ENCODE assay signal across 24 cellular contexts in the genomic region with DNA sequence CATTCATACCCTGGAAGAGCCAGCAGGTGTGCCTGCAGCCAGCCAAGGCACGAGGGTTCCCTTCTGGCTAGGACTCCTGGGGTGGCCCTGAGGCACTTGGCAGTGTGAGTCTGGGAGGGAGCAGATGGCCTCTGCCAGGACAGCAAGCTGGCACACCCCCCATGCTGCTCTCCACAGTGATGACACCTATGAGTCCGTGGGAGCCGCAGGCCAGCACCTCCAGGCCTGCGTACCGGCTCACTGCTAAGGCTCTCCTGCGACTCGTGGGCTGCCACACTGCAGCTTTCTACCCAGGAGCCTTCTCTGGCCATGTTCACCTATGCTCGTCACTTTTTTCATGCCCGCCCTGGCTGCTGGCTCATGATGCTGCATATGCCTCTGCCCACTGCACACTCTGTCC.
DNase-seq lines count a peak whose midpoint lies in the region; ATAC-seq, FAIRE-seq and TF ChIP-seq lines count a peak whose summit lies in the region.
"Had no signal": no experiment of that assay in that cellular context is flagged by ENCODE, and none has a peak within 500 bp of the region (broad histone marks: within the 10 kb centered on the region; RNA-seq: fewer than 3 reads in every experiment).

No MANE protein-coding gene starts in this region.

- TF ChIP-seq CTCF in astrocyte (IDR thresholded peaks at IDR 0.05; ENCODE audit: insufficient read depth, low read depth, low read length) (no peak), tibial artery (IDR thresholded peaks at IDR 0.05) (no peak)

- H4K20me1 ChIP-seq in astrocyte (ENCODE audit: insufficient read depth, low read length), result peaks cover 28% of the 10 kb centered on the region

- H3K4me2 ChIP-seq in astrocyte (ENCODE audit: low read length), result no peak overlapping the region
- H3K4me2 ChIP-seq: smooth muscle cell had no signal

- intact Hi-C loops in left ventricle myocardium superior (cut with micrococcal nuclease) (no loop called here), tibial artery (cut with DNase I; ENCODE audit: low total_unique reads) (loop anchor here (10.0 kb wide), 1 partner anchor 49 kb away; no protein-coding TSS in a partner anchor)

- H3K27ac Mint-ChIP-seq in astrocyte (ENCODE audit: unreplicated experiment), result peak overlapping the region; percentile 6
- H3K27ac Mint-ChIP-seq: activated naive CD4-positive, alpha-beta T cell treated with anti-CD3 and anti-CD28 coated beads for 36 hours; B cell; HFFc6; stimulated activated naive CD8-positive, alpha-beta T cell treated with anti-CD3 and anti-CD28 coated beads, Interleukin-15, amount 100 ng/mL, for 72 hours had no signal

- H3K27me3 Mint-ChIP-seq in astrocyte (ENCODE audit: low read depth, unreplicated experiment), result no peaks in the 10 kb centered on the region
- H3K27me3 Mint-ChIP-seq: B cell; stimulated activated naive CD8-positive, alpha-beta T cell treated with anti-CD3 and anti-CD28 coated beads, Interleukin-15, amount 100 ng/mL, for 72 hours had no signal

- no peaks in the 10 kb centered on the region for H3K9me3 ChIP-seq in astrocyte (ENCODE audit: insufficient read depth, low read depth, low read length)
- no peaks in the 10 kb centered on the region for H3K9me3 ChIP-seq in tibial artery
- H3K9me3 ChIP-seq: mucosa of descending colon, prostate gland, uterus had no signal

- no peak overlapping the region for H3K9ac ChIP-seq in astrocyte (ENCODE audit: low read length)

- H2AFZ ChIP-seq in astrocyte (ENCODE audit: low read depth, low read length), result no peak overlapping the region

- DNase-seq in NCI-H146 (lab: John Stamatoyannopoulos, UW) (peak; percentile 46), NCI-H146 treated with DMSO at 0.1 percent for 48 hours (lab: John Stamatoyannopoulos, UW; ENCODE audit: unreplicated experiment) (no peak), astrocyte (ENCODE audit: low read depth) (no peak), left ventricle myocardium superior (peak; percentile 30), tibial artery (no peak), cerebellar nuclear complex (lab: John Stamatoyannopoulos, UW) (no peak)
- no peak for DNase-seq in central memory CD4-positive, alpha-beta T cell
- DNase-seq: activated CD4-positive, CD25-positive, alpha-beta regulatory T cell; activated naive CD4-positive, alpha-beta T cell treated with anti-CD3 and anti-CD28 coated beads for 36 hours; activated T-cell treated with anti-CD3 and anti-CD28 coated beads, Interleukin-2, amount 50 U/mL, for 4 hours; HFFc6; mucosa of descending colon; NCI-H1436 treated with DMSO at 0.1 percent for 48 hours; NCI-H226; stimulated activated CD4-positive, alpha-beta T cell treated with anti-CD3 and anti-CD28 coated beads, Interleukin-4, amount 100 ng/mL, for 1 hour; stimulated activated naive CD8-positive, alpha-beta T cell treated with anti-CD3 and anti-CD28 coated beads, Interleukin-15, amount 100 ng/mL, for 72 hours; T-helper 9 cell; uterus had no signal

- H3K27me3 ChIP-seq in astrocyte (ENCODE audit: insufficient read depth, low read length) (no peaks in the 10 kb centered on the region), tibial artery (no peaks in the 10 kb centered on the region)
- H3K27me3 ChIP-seq: uterus had no signal

- H3K36me3 ChIP-seq in astrocyte (ENCODE audit: insufficient read depth, low read length) (peaks cover 64% of the 10 kb centered on the region), tibial artery (peaks cover 79 to 82% (median 81%) of the 10 kb centered on the region in 3 donors)
- H3K36me3 ChIP-seq: uterus had no signal

- H3K36me3 Mint-ChIP-seq in astrocyte (ENCODE audit: low read depth, unreplicated experiment), result peaks cover 30% of the 10 kb centered on the region

- H3K4me3 Mint-ChIP-seq in astrocyte (ENCODE audit: unreplicated experiment), result no peak overlapping the region
- H3K4me3 Mint-ChIP-seq: activated naive CD4-positive, alpha-beta T cell treated with anti-CD3 and anti-CD28 coated beads for 36 hours; activated T-cell treated with anti-CD3 and anti-CD28 coated beads, Interleukin-2, amount 50 U/mL, for 4 hours; B cell; HFFc6; stimulated activated naive CD8-positive, alpha-beta T cell treated with anti-CD3 and anti-CD28 coated beads, Interleukin-15, amount 100 ng/mL, for 72 hours had no signal

- H3K27ac ChIP-seq in astrocyte (ENCODE audit: low read depth, low read length), result no peak overlapping the region
- peak overlapping the region; percentile 46 to 47 for H3K27ac ChIP-seq in tibial artery
- H3K27ac ChIP-seq: prostate gland, SK-N-MC, uterus had no signal

- H3K4me1 Mint-ChIP-seq in astrocyte (ENCODE audit: low read depth, unreplicated experiment), result peaks cover 4% of the 10 kb centered on the region
- H3K4me1 Mint-ChIP-seq: B cell; stimulated activated naive CD8-positive, alpha-beta T cell treated with anti-CD3 and anti-CD28 coated beads, Interleukin-15, amount 100 ng/mL, for 72 hours had no signal

- H3K9me3 Mint-ChIP-seq in astrocyte (ENCODE audit: unreplicated experiment), result peaks cover 2% of the 10 kb centered on the region
- H3K9me3 Mint-ChIP-seq: activated naive CD4-positive, alpha-beta T cell treated with anti-CD3 and anti-CD28 coated beads for 36 hours; activated T-cell treated with anti-CD3 and anti-CD28 coated beads, Interleukin-2, amount 50 U/mL, for 4 hours; HFFc6; stimulated activated naive CD8-positive, alpha-beta T cell treated with anti-CD3 and anti-CD28 coated beads, Interleukin-15, amount 100 ng/mL, for 72 hours had no signal

- H3K4me1 ChIP-seq in astrocyte (ENCODE audit: insufficient read depth, low read length) (no peaks in the 10 kb centered on the region), tibial artery (peaks cover 0 to 21% (median 6%) of the 10 kb centered on the region in 4 donors)
- H3K4me1 ChIP-seq: prostate gland, uterus had no signal

- peak; percentile 41 for ATAC-seq in left ventricle myocardium superior
- ATAC-seq in GM19035 (IDR thresholded peaks at IDR 0.05; ENCODE audit: unreplicated experiment), result no peak
- ATAC-seq: activated T-cell treated with anti-CD3 and anti-CD28 coated beads, Interleukin-2, amount 50 U/mL, for 4 hours; mucosa of descending colon; stimulated activated naive CD8-positive, alpha-beta T cell treated with anti-CD3 and anti-CD28 coated beads, Interleukin-15, amount 100 ng/mL, for 72 hours had no signal

- FAIRE-seq in astrocyte (lab: Jason Lieb, UNC), result no peak
- FAIRE-seq: RCC 7860 had no signal

- H3K79me2 ChIP-seq in astrocyte (ENCODE audit: insufficient read depth, low read length), result no peaks in the 10 kb centered on the region

- H3K4me3 ChIP-seq in astrocyte (ENCODE audit: insufficient read depth, low read depth, low read length) (no peak overlapping the region), tibial artery (no peak overlapping the region)
- H3K4me3 ChIP-seq: mucosa of descending colon, prostate gland, SK-N-MC, smooth muscle cell, uterus had no signal

Comparison
In these comparisons a context has a peak if more than half of its experiments do, and no peak if none do; other contexts are left out.
1. DNase-seq: peak in NCI-H146 (single experiment) and left ventricle myocardium superior (single experiment); none in NCI-H146 treated with DMSO at 0.1 percent for 48 hours (single experiment), astrocyte (single experiment), tibial artery (0 of 2), central memory CD4-positive, alpha-beta T cell (single experiment) and cerebellar nuclear complex (0 of 2).